13 cellular contexts compared by ENCODE assay signal in genomic region chr3:134527538-134528186, GRCh38. TPM values are rescaled to one million over a fixed set of nuclear protein-coding genes. Genes with fewer than 3 reads are reported as not detected.
DNase-seq lines count a peak whose midpoint lies in the region; ATAC-seq, FAIRE-seq and TF ChIP-seq lines count a peak whose summit lies in the region.
"Had no signal": no experiment of that assay in that cellular context is flagged by ENCODE, and none has a peak within 500 bp of the region (broad histone marks: within the 10 kb centered on the region; RNA-seq: fewer than 3 reads in every experiment).

No MANE protein-coding gene starts in this region.

- no peaks in the 10 kb centered on the region for H3K27me3 Mint-ChIP-seq in dendritic cell treated with granulocyte-macrophage colony-stimulating factor and Interleukin-4, amounts not matched to agents 40 ng/mL and 50 ng/mL, for 4 days
- H3K27me3 Mint-ChIP-seq: B cell; CD4-positive, alpha-beta T cell had no signal

- H4K20me1 ChIP-seq in HepG2 (ENCODE audit: insufficient read depth, low read length): no peaks in the 10 kb centered on the region

- H3K9me3 ChIP-seq in left ventricle myocardium inferior (replicated peaks) (peaks cover 39% of the 10 kb centered on the region), HepG2 (ENCODE audit: low read length) (peaks cover 33% of the 10 kb centered on the region), SJCRH30 (replicated peaks) (peaks cover 22% of the 10 kb centered on the region)

- H3K4me3 Mint-ChIP-seq in dendritic cell treated with granulocyte-macrophage colony-stimulating factor and Interleukin-4, amounts not matched to agents 40 ng/mL and 50 ng/mL, for 4 days: no peak overlapping the region
- H3K4me3 Mint-ChIP-seq: B cell; CD4-positive, alpha-beta T cell had no signal

- H3K4me1 ChIP-seq in left ventricle myocardium inferior (peaks cover 21% of the 10 kb centered on the region), HepG2 (ENCODE audit: insufficient read depth, low read length) (no peaks in the 10 kb centered on the region), SJCRH30 (no peaks in the 10 kb centered on the region)

- DNase-seq in left cardiac atrium: no peak
- DNase-seq in left ventricle myocardium inferior: no peak
- DNase-seq in HepG2 (ENCODE audit: low spot score): no peak
- DNase-seq in SJCRH30: no peak
- DNase-seq: C1 segment of cervical spinal cord; CD4-positive, alpha-beta T cell; DMS 273 treated with DMSO at 0.1 percent for 48 hours had no signal

- CTCF ChIA-PET in HepG2 (lab: Yijun Ruan, JAX; ENCODE audit: low intra/inter-chr PET ratio, low total read pairs): no interaction called here

- peaks cover 3% of the 10 kb centered on the region for H3K79me2 ChIP-seq in HepG2 (ENCODE audit: insufficient read depth, low read length)

- no TSS peak for BruUV-seq in HepG2 (replicated peaks; lab: Mats Ljungman, UMichigan)

- H3K4me3 ChIP-seq in left ventricle myocardium inferior (no peak overlapping the region), HepG2 (replicated peaks in 1 of 3; ENCODE audit: insufficient read depth in 1 of 3, low read depth in 2 of 3, low read length in 3 of 3) (no peak overlapping the region), SJCRH30 (no peak overlapping the region)

- no peak for TF ChIP-seq EP300 in HepG2 (IDR thresholded peaks at IDR 0.05; ENCODE audit: low read depth in 2 of 2, low read length in 2 of 2)
- TF ChIP-seq EP300 in HepG2 (CRISPR knock-in tag; IDR thresholded peaks at IDR 0.05; ENCODE audit: borderline replicate concordance): no peak

- in situ Hi-C loops in HepG2 (cut with HindIII; ENCODE audit: extremely low pct_ligation_motif_present, low pct_unique_long_range_greater_than_20kb): no loop called here

- intact Hi-C loops in left cardiac atrium (cut with DNase I): no loop called here
- intact Hi-C loops in left ventricle myocardium inferior (cut with micrococcal nuclease): no loop called here
- intact Hi-C loops in dendritic cell treated with granulocyte-macrophage colony-stimulating factor and Interleukin-4, amounts not matched to agents 40 ng/mL and 50 ng/mL, for 4 days (cut with micrococcal nuclease): no loop called here
- intact Hi-C loops in HepG2 (cut with micrococcal nuclease; ENCODE audit: unreplicated experiment): no loop called here

- no peak for FAIRE-seq in HepG2 (lab: Jason Lieb, UNC)
- FAIRE-seq: A204.1 had no signal

- H3K9me3 Mint-ChIP-seq in dendritic cell treated with granulocyte-macrophage colony-stimulating factor and Interleukin-4, amounts not matched to agents 40 ng/mL and 50 ng/mL, for 4 days: peaks cover 38% of the 10 kb centered on the region

- TF ChIP-seq POLR2A in HepG2 (IDR thresholded peaks at IDR 0.05; ENCODE audit: insufficient read depth in 1 of 2, low read depth in 2 of 2, low read length in 2 of 2): no peak

- no peak for TF ChIP-seq RAD21 in HepG2 (CRISPR knock-in tag; IDR thresholded peaks at IDR 0.05)

- TF ChIP-seq CTCF in left ventricle myocardium inferior (IDR thresholded peaks at IDR 0.05; ENCODE audit: borderline replicate concordance) (no peak), HepG2 (CRISPR knock-in tag; IDR thresholded peaks at IDR 0.05) (no peak)

- H3K4me2 ChIP-seq in HepG2 (ENCODE audit: low read depth, low read length): no peak overlapping the region

- POLR2A ChIA-PET in HepG2 (lab: Yijun Ruan, JAX): no interaction called here

- WGBS in HepG2 (ENCODE audit: low lambda C conversion rate): 94% methylated on average over 3 of the region's 7 CpGs

- no peak overlapping the region for H2AFZ ChIP-seq in HepG2 (ENCODE audit: low read length)

- H3K27ac ChIP-seq in left ventricle myocardium inferior (replicated peaks) (no peak overlapping the region), HepG2 (ENCODE audit: extremely low read length, insufficient read depth, low read length) (no peak overlapping the region), SJCRH30 (no peak overlapping the region)
- H3K27ac ChIP-seq: HL-60 had no signal

- H3K27me3 ChIP-seq in left ventricle myocardium inferior (ENCODE audit: low read depth) (no peaks in the 10 kb centered on the region), HepG2 (ENCODE audit: control insufficient read depth in 1 of 2, insufficient read depth in 2 of 2, low read length in 2 of 2) (no peaks in the 10 kb centered on the region), SJCRH30 (no peaks in the 10 kb centered on the region)

- H3K36me3 ChIP-seq in left ventricle myocardium inferior: peaks cover 26% of the 10 kb centered on the region
- no peaks in the 10 kb centered on the region for H3K36me3 ChIP-seq in HepG2 (replicated peaks in 1 of 2; ENCODE audit: control insufficient read depth in 1 of 2, insufficient read depth in 2 of 2, low read length in 2 of 2)
- H3K36me3 ChIP-seq in SJCRH30: peaks cover 3% of the 10 kb centered on the region; the same call in 1 of the 2 replicates

- peaks cover 5% of the 10 kb centered on the region for H3K4me1 Mint-ChIP-seq in dendritic cell treated with granulocyte-macrophage colony-stimulating factor and Interleukin-4, amounts not matched to agents 40 ng/mL and 50 ng/mL, for 4 days (ENCODE audit: low read depth)
- H3K4me1 Mint-ChIP-seq: B cell had no signal

- peaks cover 45% of the 10 kb centered on the region for H3K36me3 Mint-ChIP-seq in dendritic cell treated with granulocyte-macrophage colony-stimulating factor and Interleukin-4, amounts not matched to agents 40 ng/mL and 50 ng/mL, for 4 days (ENCODE audit: low read depth)

- H3K27ac Mint-ChIP-seq in dendritic cell treated with granulocyte-macrophage colony-stimulating factor and Interleukin-4, amounts not matched to agents 40 ng/mL and 50 ng/mL, for 4 days: peak overlapping the region; percentile 13
- H3K27ac Mint-ChIP-seq: B cell; CD4-positive, alpha-beta T cell had no signal

- H3K9ac ChIP-seq in HepG2 (ENCODE audit: insufficient read depth, low read depth, low read length): no peak overlapping the region

- ATAC-seq in left cardiac atrium (peak; percentile 78 to 85), HepG2 (peak; percentile 29; the same call in 2 of the 3 replicates), SK-N-SH treated with all-trans-retinoic acid at 6 μM for 48 hours (no peak), HG02571 (IDR thresholded peaks at IDR 0.05; ENCODE audit: unreplicated experiment) (no peak)

TF ChIP-seq in HepG2, 621 proteins besides CTCF, POLR2A, EP300 and RAD21 (continues in another document):
- no peak for TF ChIP-seq ZFP36L2 (CRISPR knock-in tag; IDR thresholded peaks at IDR 0.05)

RNA-seq across cellular contexts. Expression of gene CEP63, which starts 41.8 kb away (rescaled TPM):
- total RNA-seq in left cardiac atrium (10 to 100 TPM; 30.2 to 31.7 TPM), left ventricle myocardium inferior (34.7 TPM), HepG2 (2016; rRNA removed; fragmentation: Illumina TruSeq; extraction: Trizol) (18.4 and 25.6 TPM in 2 replicates)
- total RNA-seq in HepG2 (2016; cell fraction: cytosol; rRNA removed; fragmentation: Illumina TruSeq; extraction: Trizol; ENCODE audit: low read depth): 7.5 and 9.5 TPM in 2 replicates
- 19.5 and 23.0 TPM in 2 replicates for total RNA-seq in HepG2 (2016; cell fraction: insoluble cytoplasmic fraction; rRNA removed; fragmentation: Illumina TruSeq; extraction: Trizol)
- total RNA-seq in HepG2 (2016; cell fraction: membrane; rRNA removed; fragmentation: Illumina TruSeq; extraction: Trizol): 16.9 and 19.2 TPM in 2 replicates
- 15.5 and 17.1 TPM in 2 replicates for total RNA-seq in HepG2 (2016; cell fraction: nucleus; rRNA removed; fragmentation: Illumina TruSeq; extraction: Trizol)
- polyA plus RNA-seq in HepG2 (2011; rRNA removed): 7.0 and 7.2 TPM in 2 replicates
- 2.9 and 4.4 TPM in 2 replicates for polyA plus RNA-seq in HepG2 (2011; cell fraction: cytosol; rRNA removed)
- 4.1 and 20.5 TPM in 2 replicates for polyA plus RNA-seq in HepG2 (2011; cell fraction: nucleus; rRNA removed)
- polyA plus RNA-seq in HepG2 (2012): 16.1 and 22.5 TPM in 2 replicates
- 7.0 and 8.2 TPM in 2 replicates for polyA plus RNA-seq in HepG2 (2016; cell fraction: cytosol; fragmentation: Illumina TruSeq; extraction: Trizol; ENCODE audit: low read depth)
- polyA plus RNA-seq in HepG2 (2016; cell fraction: insoluble cytoplasmic fraction; fragmentation: Illumina TruSeq; extraction: Trizol; ENCODE audit: low read depth): 26.6 and 31.1 TPM in 2 replicates
- polyA plus RNA-seq in HepG2 (2016; cell fraction: membrane; fragmentation: Illumina TruSeq; extraction: Trizol; ENCODE audit: low read depth): 13.3 and 15.5 TPM in 2 replicates
- 21.6 and 23.0 TPM in 2 replicates for polyA plus RNA-seq in HepG2 (2016; cell fraction: nucleus; fragmentation: Illumina TruSeq; extraction: Trizol; ENCODE audit: insufficient read depth, low read depth)
- 7.3 and 7.5 TPM in 2 replicates for polyA minus RNA-seq in HepG2 (2011; rRNA and poly(A)+ RNA removed; ENCODE audit: low replicate concordance)
- 4.5 and 5.5 TPM in 2 replicates for polyA minus RNA-seq in HepG2 (2011; cell fraction: cytosol; rRNA and poly(A)+ RNA removed)
- 32.3 and 43.6 TPM in 2 replicates for polyA minus RNA-seq in HepG2 (2011; cell fraction: nucleus; rRNA and poly(A)+ RNA removed)
- total RNA-seq in SJCRH30 (2014; rRNA removed; shearing (Covaris generic)): 22.8 and 36.1 TPM in 2 replicates

RNA-seq across cellular contexts. Expression of gene ANAPC13, which starts 41.9 kb away (rescaled TPM):
- total RNA-seq in left cardiac atrium: 10 to 100 TPM; 63.2 to 83.9 TPM
- total RNA-seq in left ventricle myocardium inferior: 76.4 TPM
- total RNA-seq in HepG2 (2016; rRNA removed; fragmentation: Illumina TruSeq; extraction: Trizol): 69.1 and 95.1 TPM in 2 replicates
- total RNA-seq in HepG2 (2016; cell fraction: cytosol; rRNA removed; fragmentation: Illumina TruSeq; extraction: Trizol; ENCODE audit: low read depth): 28.8 and 29.6 TPM in 2 replicates
- 65.5 and 97.5 TPM in 2 replicates for total RNA-seq in HepG2 (2016; cell fraction: insoluble cytoplasmic fraction; rRNA removed; fragmentation: Illumina TruSeq; extraction: Trizol)
- 66.9 and 68.5 TPM in 2 replicates for total RNA-seq in HepG2 (2016; cell fraction: membrane; rRNA removed; fragmentation: Illumina TruSeq; extraction: Trizol)
- total RNA-seq in HepG2 (2016; cell fraction: nucleus; rRNA removed; fragmentation: Illumina TruSeq; extraction: Trizol): 35.2 and 41.2 TPM in 2 replicates
- polyA plus RNA-seq in HepG2 (2011; rRNA removed): 30.1 and 48.7 TPM in 2 replicates
- 25.8 and 39.9 TPM in 2 replicates for polyA plus RNA-seq in HepG2 (2011; cell fraction: cytosol; rRNA removed)
- polyA plus RNA-seq in HepG2 (2011; cell fraction: nucleus; rRNA removed): 8.8 and 11.8 TPM in 2 replicates
- polyA plus RNA-seq in HepG2 (2012): 49.7 and 63.1 TPM in 2 replicates
- 39.1 and 56.3 TPM in 2 replicates for polyA plus RNA-seq in HepG2 (2016; cell fraction: cytosol; fragmentation: Illumina TruSeq; extraction: Trizol; ENCODE audit: low read depth)
- polyA plus RNA-seq in HepG2 (2016; cell fraction: insoluble cytoplasmic fraction; fragmentation: Illumina TruSeq; extraction: Trizol; ENCODE audit: low read depth): 131 and 136 TPM in 2 replicates
- 79.6 and 85.2 TPM in 2 replicates for polyA plus RNA-seq in HepG2 (2016; cell fraction: membrane; fragmentation: Illumina TruSeq; extraction: Trizol; ENCODE audit: low read depth)
- 57.6 and 59.2 TPM in 2 replicates for polyA plus RNA-seq in HepG2 (2016; cell fraction: nucleus; fragmentation: Illumina TruSeq; extraction: Trizol; ENCODE audit: insufficient read depth, low read depth)
- 7.5 and 12.4 TPM in 2 replicates for polyA minus RNA-seq in HepG2 (2011; rRNA and poly(A)+ RNA removed; ENCODE audit: low replicate concordance)
- polyA minus RNA-seq in HepG2 (2011; cell fraction: cytosol; rRNA and poly(A)+ RNA removed): 15.1 and 18.6 TPM in 2 replicates
- polyA minus RNA-seq in HepG2 (2011; cell fraction: nucleus; rRNA and poly(A)+ RNA removed): 26.4 and 28.3 TPM in 2 replicates
- total RNA-seq in SJCRH30 (2014; rRNA removed; shearing (Covaris generic)): 70.1 and 76.2 TPM in 2 replicates

Comparison
In these comparisons a context has a peak if more than half of its experiments do, and no peak if none do; other contexts are left out.
1. ATAC-seq: peak in left cardiac atrium (2 of 2) and HepG2 (single experiment); none in SK-N-SH treated with all-trans-retinoic acid at 6 μM for 48 hours (single experiment) and HG02571 (single experiment).